In genomic region chr3:129068291-129068886, GRCh38 we compare ENCODE assay signal across 9 cellular contexts. TPM values are rescaled to one million over a fixed set of nuclear protein-coding genes. Genes with fewer than 3 reads are reported as not detected.
DNase-seq lines count a peak whose midpoint lies in the region; ATAC-seq and TF ChIP-seq lines count a peak whose summit lies in the region.
"Had no signal": no experiment of that assay in that cellular context is flagged by ENCODE, and none has a peak within 500 bp of the region (broad histone marks: within the 10 kb centered on the region; RNA-seq: fewer than 3 reads in every experiment).

No MANE protein-coding gene starts in this region.

- H3K9me3 Mint-ChIP-seq in activated T-helper 17 cell treated with anti-CD3 and anti-CD28 coated beads, Interleukin-2, amount 50 U/mL, for 72 hours: no peaks in the 10 kb centered on the region

- no peaks in the 10 kb centered on the region for H3K9me2 ChIP-seq in hepatocyte (replicated peaks; ENCODE audit: insufficient read depth)

- DNase-seq in H7 (no peak), left cardiac atrium (no peak), spleen (no peak), germinal center (ENCODE audit: low spot score) (no peak), superior temporal gyrus (ENCODE audit: extremely low spot score) (no peak), hepatocyte (ENCODE audit: low spot score) (no peak), NCI-H187 treated with DMSO at 0.1 percent for 48 hours (lab: John Stamatoyannopoulos, UW) (no peak)
- DNase-seq: stimulated activated CD4-positive, alpha-beta T cell treated with anti-CD3 and anti-CD28 coated beads, Interleukin-4, amount 100 ng/mL, for 4 hours had no signal

- H3K36me3 ChIP-seq in H7 (replicated peaks; ENCODE audit: control insufficient read depth, insufficient read depth, low read length) (no peaks in the 10 kb centered on the region), spleen (no peaks in the 10 kb centered on the region), hepatocyte (replicated peaks; ENCODE audit: insufficient read depth, low read depth) (no peaks in the 10 kb centered on the region)

- H3K4me3 ChIP-seq in H7 (ENCODE audit: insufficient read depth, low read depth, low read length) (peak overlapping the region; percentile 12; the same call in 1 of the 2 replicates), spleen (peak overlapping the region in 7 of 8 donors; percentile 26 to 61 (median 34)), hepatocyte (no peak overlapping the region)

- peak overlapping the region; percentile 59 for H3K4me3 Mint-ChIP-seq in activated T-helper 17 cell treated with anti-CD3 and anti-CD28 coated beads, Interleukin-2, amount 50 U/mL, for 72 hours

- H4K20me1 ChIP-seq in hepatocyte (ENCODE audit: insufficient read depth, poor library complexity, severe bottlenecking): no peaks in the 10 kb centered on the region

- H3K36me3 Mint-ChIP-seq in activated T-helper 17 cell treated with anti-CD3 and anti-CD28 coated beads, Interleukin-2, amount 50 U/mL, for 72 hours (ENCODE audit: low read depth): no peaks in the 10 kb centered on the region

- H3K79me2 ChIP-seq in hepatocyte: no peaks in the 10 kb centered on the region

- no peak for TF ChIP-seq POLR2A in spleen (IDR thresholded peaks at IDR 0.05)

- TF ChIP-seq CTCF in spleen (IDR thresholded peaks at IDR 0.05 in 8 of 11, conservative IDR thresholded peaks at IDR 0.05 in 3 of 11): no peak
- TF ChIP-seq CTCF in hepatocyte (IDR thresholded peaks at IDR 0.05; ENCODE audit: poor library complexity): no peak

- no peaks in the 10 kb centered on the region for H3K4me1 Mint-ChIP-seq in activated T-helper 17 cell treated with anti-CD3 and anti-CD28 coated beads, Interleukin-2, amount 50 U/mL, for 72 hours

- 14 to 43% (median 22%) methylated on average over 17 to 44 of the region's 44 CpGs for WGBS in spleen, 5 donors
- WGBS in hepatocyte (ENCODE audit: low lambda C conversion rate, missing lambda C conversion rate): 87% methylated on average over 21 of the region's 44 CpGs

- H3K4me2 ChIP-seq in hepatocyte: no peak overlapping the region

- no peak overlapping the region for H2AFZ ChIP-seq in hepatocyte

- peaks cover 0 to 33% (median 20%) of the 10 kb centered on the region in 6 donors for H3K4me1 ChIP-seq in spleen
- H3K4me1 ChIP-seq in hepatocyte (ENCODE audit: insufficient read depth): no peaks in the 10 kb centered on the region

- peak overlapping the region in 5 of 8 donors; percentile 58 to 78 (median 62) for H3K27ac ChIP-seq in spleen
- H3K27ac ChIP-seq in hepatocyte: no peak overlapping the region

- H3K9me3 ChIP-seq in spleen (peaks cover 0 to 9% (median 2%) of the 10 kb centered on the region in 8 donors), hepatocyte (ENCODE audit: low read depth) (no peaks in the 10 kb centered on the region)

- no peak overlapping the region for H3K27ac Mint-ChIP-seq in activated T-helper 17 cell treated with anti-CD3 and anti-CD28 coated beads, Interleukin-2, amount 50 U/mL, for 72 hours

- no peak for ATAC-seq in activated T-helper 17 cell treated with anti-CD3 and anti-CD28 coated beads, Interleukin-2, amount 50 U/mL, for 72 hours (replicated peaks)
- peak; percentile 73 to 81 for ATAC-seq in left cardiac atrium

- H3K27me3 ChIP-seq in H7 (ENCODE audit: control insufficient read depth, insufficient read depth, low read length) (no peaks in the 10 kb centered on the region), spleen (replicated peaks in 1 of 7) (peaks cover 0 to 13% (median 0%) of the 10 kb centered on the region in 7 donors), hepatocyte (no peaks in the 10 kb centered on the region)

- peaks cover 15% of the 10 kb centered on the region for H3K27me3 Mint-ChIP-seq in activated T-helper 17 cell treated with anti-CD3 and anti-CD28 coated beads, Interleukin-2, amount 50 U/mL, for 72 hours

- intact Hi-C loops in left cardiac atrium (cut with DNase I) (no loop called here), spleen (cut with DNase I; ENCODE audit: low total_unique reads) (no loop called here)

RNA-seq across cellular contexts. Expression of gene GP9, which starts 7.8 kb away (rescaled TPM):
- total RNA-seq in H7 (2014; rRNA removed; shearing (Covaris generic)): not detected in 2 replicates
- total RNA-seq in activated T-helper 17 cell treated with anti-CD3 and anti-CD28 coated beads, Interleukin-2, amount 50 U/mL, for 72 hours: not detected
- under 1 TPM in 1 of 2 donors, not detected in 1; 0.29 TPM for total RNA-seq in left cardiac atrium
- total RNA-seq in spleen: 10 to 100 TPM in 1 of 7 donors, 1 to 10 TPM in 6; 4.2 to 14.9 (median 7.9) TPM
- polyA plus RNA-seq in spleen: 1 to 10 TPM; 1.4 to 5.5 (median 2.2) TPM
- not detected in 2 replicates for total RNA-seq in hepatocyte
- polyA plus RNA-seq in hepatocyte: not detected in 2 replicates

RNA-seq across cellular contexts. Expression of gene RAB43, which starts 53.2 kb away (rescaled TPM):
- total RNA-seq in H7 (2014; rRNA removed; shearing (Covaris generic)): 31.9 and 39.4 TPM in 2 replicates
- total RNA-seq in activated T-helper 17 cell treated with anti-CD3 and anti-CD28 coated beads, Interleukin-2, amount 50 U/mL, for 72 hours: 10 to 100 TPM; 26.1 to 49.7 TPM
- 1 to 10 TPM; 6.4 to 6.9 TPM for total RNA-seq in left cardiac atrium
- total RNA-seq in spleen: 10 to 100 TPM; 26.7 to 49.6 (median 31.9) TPM
- 10 to 100 TPM in 1 of 3 donors, 1 to 10 TPM in 2; 3.1 to 12.5 (median 3.2) TPM for polyA plus RNA-seq in spleen
- total RNA-seq in hepatocyte: 22.2 and 23.5 TPM in 2 replicates
- polyA plus RNA-seq in hepatocyte: 23.2 and 27.1 TPM in 2 replicates
